In the genomic region with DNA sequence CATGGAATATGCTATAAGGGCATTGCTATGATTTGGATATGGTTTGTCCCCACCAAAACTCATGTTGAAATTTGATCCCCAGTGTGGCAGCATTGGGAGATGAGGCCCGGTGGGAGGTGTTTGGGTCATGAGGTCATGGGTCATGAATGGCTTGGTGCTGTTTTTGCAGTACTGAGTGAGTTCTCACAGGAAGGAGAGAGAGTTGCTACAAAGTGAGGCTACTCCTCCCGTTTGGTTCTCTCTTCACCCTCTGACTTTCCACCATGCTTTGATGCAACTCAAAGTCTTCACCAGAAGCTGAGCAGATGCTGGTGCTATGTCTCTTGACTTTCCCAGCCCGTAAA, we compare ENCODE assay signal across 1 cellular context.
TF ChIP-seq lines count a peak whose summit lies in the region.

No MANE protein-coding gene starts in this region.

TF ChIP-seq in WTC11, 78 proteins besides CTCF, POLR2A, EP300 and RAD21:
- TF ChIP-seq, protein P1, sequence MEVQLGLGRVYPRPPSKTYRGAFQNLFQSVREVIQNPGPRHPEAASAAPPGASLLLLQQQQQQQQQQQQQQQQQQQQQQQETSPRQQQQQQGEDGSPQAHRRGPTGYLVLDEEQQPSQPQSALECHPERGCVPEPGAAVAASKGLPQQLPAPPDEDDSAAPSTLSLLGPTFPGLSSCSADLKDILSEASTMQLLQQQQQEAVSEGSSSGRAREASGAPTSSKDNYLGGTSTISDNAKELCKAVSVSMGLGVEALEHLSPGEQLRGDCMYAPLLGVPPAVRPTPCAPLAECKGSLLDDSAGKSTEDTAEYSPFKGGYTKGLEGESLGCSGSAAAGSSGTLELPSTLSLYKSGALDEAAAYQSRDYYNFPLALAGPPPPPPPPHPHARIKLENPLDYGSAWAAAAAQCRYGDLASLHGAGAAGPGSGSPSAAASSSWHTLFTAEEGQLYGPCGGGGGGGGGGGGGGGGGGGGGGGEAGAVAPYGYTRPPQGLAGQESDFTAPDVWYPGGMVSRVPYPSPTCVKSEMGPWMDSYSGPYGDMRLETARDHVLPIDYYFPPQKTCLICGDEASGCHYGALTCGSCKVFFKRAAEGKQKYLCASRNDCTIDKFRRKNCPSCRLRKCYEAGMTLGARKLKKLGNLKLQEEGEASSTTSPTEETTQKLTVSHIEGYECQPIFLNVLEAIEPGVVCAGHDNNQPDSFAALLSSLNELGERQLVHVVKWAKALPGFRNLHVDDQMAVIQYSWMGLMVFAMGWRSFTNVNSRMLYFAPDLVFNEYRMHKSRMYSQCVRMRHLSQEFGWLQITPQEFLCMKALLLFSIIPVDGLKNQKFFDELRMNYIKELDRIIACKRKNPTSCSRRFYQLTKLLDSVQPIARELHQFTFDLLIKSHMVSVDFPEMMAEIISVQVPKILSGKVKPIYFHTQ (CRISPR knock-in tag; IDR thresholded peaks at IDR 0.05) = no peak
- TF ChIP-seq, protein P2, sequence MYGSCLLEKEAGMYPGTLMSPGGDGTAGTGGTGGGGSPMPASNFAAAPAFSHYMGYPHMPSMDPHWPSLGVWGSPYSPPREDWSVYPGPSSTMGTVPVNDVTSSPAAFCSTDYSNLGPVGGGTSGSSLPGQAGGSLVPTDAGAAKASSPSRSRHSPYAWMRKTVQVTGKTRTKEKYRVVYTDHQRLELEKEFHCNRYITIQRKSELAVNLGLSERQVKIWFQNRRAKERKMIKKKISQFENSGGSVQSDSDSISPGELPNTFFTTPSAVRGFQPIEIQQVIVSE (CRISPR knock-in tag; IDR thresholded peaks at IDR 0.05; ENCODE audit: borderline replicate concordance) = no peak
- TF ChIP-seq GABPB1 (CRISPR knock-in tag; IDR thresholded peaks at IDR 0.05) (no peak), HMGA2 (CRISPR knock-in tag; IDR thresholded peaks at IDR 0.05) (no peak), RELA (CRISPR knock-in tag; IDR thresholded peaks at IDR 0.05; ENCODE audit: borderline replicate concordance) (no peak), NFYB (CRISPR knock-in tag; conservative IDR thresholded peaks at IDR 0.05; ENCODE audit: low read depth) (no peak), CREB1 (CRISPR knock-in tag; IDR thresholded peaks at IDR 0.05) (no peak), FOXK1 (CRISPR knock-in tag; IDR thresholded peaks at IDR 0.05) (no peak), OVOL2 (CRISPR knock-in tag; IDR thresholded peaks at IDR 0.05; ENCODE audit: borderline replicate concordance) (no peak), ZBTB21 (CRISPR knock-in tag; IDR thresholded peaks at IDR 0.05; ENCODE audit: borderline replicate concordance) (no peak)
